12 cellular contexts compared by ENCODE assay signal in genomic region chr1:153357076-153357852, GRCh38. TPM values are rescaled to one million over a fixed set of nuclear protein-coding genes. Genes with fewer than 3 reads are reported as not detected.
DNase-seq lines count a peak whose midpoint lies in the region; ATAC-seq and TF ChIP-seq lines count a peak whose summit lies in the region.
"Had no signal": no experiment of that assay in that cellular context is flagged by ENCODE, and none has a peak within 500 bp of the region (broad histone marks: within the 10 kb centered on the region; RNA-seq: fewer than 3 reads in every experiment).

No MANE protein-coding gene starts in this region.

- no peak overlapping the region for H3K4me3 ChIP-seq in right cardiac atrium (ENCODE audit: low read length)
- H3K4me3 ChIP-seq in spleen: peak overlapping the region in 5 of 8 donors; percentile 1 to 64 (median 50)

- peaks cover 0 to 27% (median 0%) of the 10 kb centered on the region in 6 donors for H3K36me3 ChIP-seq in spleen

- TF ChIP-seq POLR2A in spleen (IDR thresholded peaks at IDR 0.05): no peak
- no peak for TF ChIP-seq POLR2A in GM18505 (IDR thresholded peaks at IDR 0.05; ENCODE audit: borderline replicate concordance, extremely low read depth, insufficient read depth, insufficient read length)

- no peaks in the 10 kb centered on the region for H3K9me3 ChIP-seq in right cardiac atrium (ENCODE audit: control insufficient read depth, low read length)
- H3K9me3 ChIP-seq in spleen: no peaks in the 10 kb centered on the region

- peak; percentile 36 to 52 for DNase-seq in Kasumi-1 (lab: John Stamatoyannopoulos, UW)
- DNase-seq in UCSD-AML1 (lab: John Stamatoyannopoulos, UW; ENCODE audit: unreplicated experiment): peak; percentile 64
- peak; percentile 59 to 85 (median 84) for DNase-seq in right cardiac atrium
- DNase-seq in spleen: peak; percentile 93
- DNase-seq in NCI-H146 treated with DMSO at 0.1 percent for 48 hours (lab: John Stamatoyannopoulos, UW; ENCODE audit: unreplicated experiment): no peak
- DNase-seq in germinal center (ENCODE audit: low spot score): no peak
- DNase-seq: EL, NCI-H2227 treated with DMSO at 0.1 percent for 48 hours had no signal

- H3K4me1 ChIP-seq in right cardiac atrium (ENCODE audit: control insufficient read depth, insufficient read depth, low read length): no peaks in the 10 kb centered on the region
- peaks cover 4 to 58% (median 14%) of the 10 kb centered on the region in 6 donors for H3K4me1 ChIP-seq in spleen

- ATAC-seq in right cardiac atrium (peak; percentile 60 to 68), GM18505 (IDR thresholded peaks at IDR 0.05; ENCODE audit: unreplicated experiment) (no peak), HG02852 (IDR thresholded peaks at IDR 0.05; ENCODE audit: unreplicated experiment) (no peak)

- TF ChIP-seq CTCF in spleen (IDR thresholded peaks at IDR 0.05 in 8 of 11, conservative IDR thresholded peaks at IDR 0.05 in 3 of 11): peak in 1 of 11 experiments; percentile 10

- H3K27ac ChIP-seq in right cardiac atrium (ENCODE audit: low read length) (no peak overlapping the region), spleen (peak overlapping the region in 7 of 8 donors; percentile 71 to 95 (median 86))

- H3K27me3 ChIP-seq in right cardiac atrium (ENCODE audit: control insufficient read depth, insufficient read depth) (no peaks in the 10 kb centered on the region), spleen (replicated peaks in 1 of 7) (peaks cover 0 to 26% (median 0%) of the 10 kb centered on the region in 7 donors)

- 62% methylated on average over 10 of the region's 10 CpGs for WGBS in right cardiac atrium
- WGBS in spleen, 5 donors: 21 to 41% (median 32%) methylated on average over 10 of the region's 10 CpGs

- intact Hi-C loops in right cardiac atrium (cut with DNase I) (no loop called here), spleen (cut with DNase I; ENCODE audit: low total_unique reads) (loop anchor here (10.0 kb wide), 1 partner anchor 208 kb away; the partner anchor contains the start of gene S100A2)

RNA-seq across cellular contexts. Expression of gene S100A9, which starts 0.4 kb away (rescaled TPM):
- 100 to 1,000 TPM in 3 of 4 donors, 10 to 100 TPM in 1; 48.6 to 167 (median 142) TPM for total RNA-seq in right cardiac atrium
- polyA plus RNA-seq in right cardiac atrium: 69.9 TPM
- total RNA-seq in spleen: 1,000 to 10,000 TPM in 6 of 7 donors, 100 to 1,000 TPM in 1; 961 to 6,984 (median 2,755) TPM
- polyA plus RNA-seq in spleen: 1,000 to 10,000 TPM in 2 of 3 donors, 100 to 1,000 TPM in 1; 947 to 4,509 (median 1,446) TPM
- total RNA-seq: activated T-helper 2 cell treated with anti-CD3 and anti-CD28 coated beads, Interferon-gamma antibody, Interleukin-2, Interleukin-4, amounts not matched to agents 10 μg/mL and 5 μg/mL and 100 μg/mL, durations not matched to agents 14 hours and 24 hours and 36 hours had no signal
- polyA plus RNA-seq: neural cell had no signal

RNA-seq across cellular contexts. Expression of gene PGLYRP4, which starts 8.6 kb away (rescaled TPM):
- total RNA-seq in right cardiac atrium: not detected
- polyA plus RNA-seq in right cardiac atrium: not detected
- not detected for total RNA-seq in spleen
- polyA plus RNA-seq in spleen: under 1 TPM in 1 of 3 donors, not detected in 2; 0.18 TPM
- total RNA-seq: activated T-helper 2 cell treated with anti-CD3 and anti-CD28 coated beads, Interferon-gamma antibody, Interleukin-2, Interleukin-4, amounts not matched to agents 10 μg/mL and 5 μg/mL and 100 μg/mL, durations not matched to agents 14 hours and 24 hours and 36 hours had no signal
- polyA plus RNA-seq: neural cell had no signal

RNA-seq across cellular contexts. Expression of gene S100A12, which starts 18.2 kb away (rescaled TPM):
- total RNA-seq in right cardiac atrium (1 to 10 TPM in 3 of 4 donors, under 1 TPM in 1; 0.68 to 2.6 (median 2.0) TPM), spleen (1,000 to 10,000 TPM in 1 of 7 donors, 100 to 1,000 TPM in 6; 138 to 1,354 (median 270) TPM)
- polyA plus RNA-seq in right cardiac atrium (1.9 TPM), spleen (100 to 1,000 TPM; 126 to 567 (median 139) TPM)
- total RNA-seq: activated T-helper 2 cell treated with anti-CD3 and anti-CD28 coated beads, Interferon-gamma antibody, Interleukin-2, Interleukin-4, amounts not matched to agents 10 μg/mL and 5 μg/mL and 100 μg/mL, durations not matched to agents 14 hours and 24 hours and 36 hours had no signal
- polyA plus RNA-seq: neural cell had no signal

RNA-seq across cellular contexts. Expression of gene S100A8, which starts 33.6 kb away (rescaled TPM):
- total RNA-seq in right cardiac atrium (10 to 100 TPM; 27.5 to 98.1 (median 66.9) TPM), spleen (1,000 to 10,000 TPM in 6 of 7 donors, 100 to 1,000 TPM in 1; 983 to 7,676 (median 1,629) TPM)
- polyA plus RNA-seq in right cardiac atrium (42.3 TPM), spleen (1,000 to 10,000 TPM in 2 of 3 donors, 100 to 1,000 TPM in 1; 756 to 2,335 (median 1,287) TPM)
- total RNA-seq: activated T-helper 2 cell treated with anti-CD3 and anti-CD28 coated beads, Interferon-gamma antibody, Interleukin-2, Interleukin-4, amounts not matched to agents 10 μg/mL and 5 μg/mL and 100 μg/mL, durations not matched to agents 14 hours and 24 hours and 36 hours had no signal
- polyA plus RNA-seq: neural cell had no signal

RNA-seq across cellular contexts. Expression of gene PGLYRP3, which starts 44.5 kb away (rescaled TPM):
- total RNA-seq in right cardiac atrium (not detected), spleen (not detected)
- polyA plus RNA-seq in right cardiac atrium (not detected), spleen (not detected)
- total RNA-seq: activated T-helper 2 cell treated with anti-CD3 and anti-CD28 coated beads, Interferon-gamma antibody, Interleukin-2, Interleukin-4, amounts not matched to agents 10 μg/mL and 5 μg/mL and 100 μg/mL, durations not matched to agents 14 hours and 24 hours and 36 hours had no signal
- polyA plus RNA-seq: neural cell had no signal

Comparison
In these comparisons a context has a peak if more than half of its experiments do, and no peak if none do; other contexts are left out.
1. DNase-seq: peak in Kasumi-1 (2 of 2), UCSD-AML1 (single experiment), right cardiac atrium (3 of 3) and spleen (single experiment); none in NCI-H146 treated with DMSO at 0.1 percent for 48 hours (single experiment) and germinal center (single experiment).
2. ATAC-seq: peak in right cardiac atrium (2 of 2); none in GM18505 (single experiment) and HG02852 (single experiment).
3. RNA of gene S100A9, which starts 0.4 kb away (total RNA-seq): 961 to 6,984 TPM in spleen; 48.6 to 167 TPM in right cardiac atrium; every median in the first group is over 4 times any median in the second.
4. RNA of gene S100A12, which starts 18.2 kb away (total RNA-seq): 138 to 1,354 TPM in spleen; 0.68 to 2.6 TPM in right cardiac atrium; every median in the first group is over 10 times any median in the second.